ENCODE assay signal across 16 cellular contexts in the genomic region with DNA sequence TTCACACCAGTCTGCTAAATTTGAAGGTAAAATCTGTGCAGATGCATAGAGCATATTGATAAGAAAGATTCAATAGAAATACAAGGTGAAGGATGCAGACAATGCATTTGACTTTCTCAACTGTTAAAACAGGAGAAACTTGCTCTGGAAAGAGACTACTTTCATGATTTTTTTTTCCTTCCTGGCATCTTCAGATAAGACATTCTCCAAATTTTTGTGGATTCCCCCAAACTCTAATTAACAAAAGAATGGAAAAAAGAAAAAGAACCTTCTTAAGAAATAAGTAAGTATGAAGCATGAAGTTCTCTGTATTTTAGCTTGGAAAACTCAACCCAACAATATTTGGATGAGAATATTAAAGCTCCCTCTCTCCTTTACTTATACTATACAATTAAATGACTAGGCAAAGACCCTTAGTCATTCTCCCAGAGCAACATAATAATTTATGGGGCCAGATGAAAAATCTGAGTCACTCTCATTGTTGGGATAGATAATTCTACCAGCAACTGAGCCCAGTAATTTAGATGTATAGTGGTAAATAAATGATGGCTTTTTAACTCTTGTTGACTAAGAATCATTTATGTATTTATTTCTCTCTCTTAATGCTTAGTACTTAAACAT.
DNase-seq lines count a peak whose midpoint lies in the region; TF ChIP-seq lines count a peak whose summit lies in the region.
"Had no signal": no experiment of that assay in that cellular context is flagged by ENCODE, and none has a peak within 500 bp of the region (broad histone marks: within the 10 kb centered on the region; RNA-seq: fewer than 3 reads in every experiment).

No MANE protein-coding gene starts in this region.

- H3K79me2 ChIP-seq in SK-N-SH (ENCODE audit: insufficient read depth) (no peaks in the 10 kb centered on the region), smooth muscle cell (ENCODE audit: low read depth) (no peaks in the 10 kb centered on the region)

- H3K4me1 ChIP-seq in HEK293 (ENCODE audit: control insufficient read depth, insufficient read depth, low read length) = peaks cover 4% of the 10 kb centered on the region; the same call in 1 of the 2 replicates
- H3K4me1 ChIP-seq in SK-N-SH (ENCODE audit: control insufficient read depth in 1 of 2, insufficient read depth in 2 of 2, low read depth in 1 of 2, low read length in 1 of 2) = no peaks in the 10 kb centered on the region; a peak in 2 of 4 replicates
- peaks cover 10% of the 10 kb centered on the region for H3K4me1 ChIP-seq in smooth muscle cell (ENCODE audit: low read depth)
- H3K4me1 ChIP-seq: stomach had no signal

- no peaks in the 10 kb centered on the region for H3K9me2 ChIP-seq in SK-N-SH

- H3K27ac ChIP-seq in HEK293 (ENCODE audit: extremely low read depth, low read depth, low read length) (no peak overlapping the region), SK-N-SH (ENCODE audit: low read depth in 2 of 2, low read length in 1 of 2) (peak overlapping the region; percentile 39 to 69; a peak in 3 of 4 replicates), smooth muscle cell (ENCODE audit: low read depth) (peak overlapping the region; percentile 89)
- H3K27ac ChIP-seq: stomach had no signal

- peaks cover 20% of the 10 kb centered on the region for H3F3A ChIP-seq in SK-N-SH (replicated peaks; ENCODE audit: insufficient read depth)
- H3F3A ChIP-seq in smooth muscle cell (ENCODE audit: low read depth) = peaks cover 11% of the 10 kb centered on the region

- H4K20me1 ChIP-seq in SK-N-SH (ENCODE audit: insufficient read depth) (no peaks in the 10 kb centered on the region), smooth muscle cell (ENCODE audit: low read depth) (no peaks in the 10 kb centered on the region)

- H3K27me3 ChIP-seq in SK-N-SH (ENCODE audit: insufficient read depth) = no peaks in the 10 kb centered on the region
- no peaks in the 10 kb centered on the region for H3K27me3 ChIP-seq in smooth muscle cell (ENCODE audit: low read depth)
- H3K27me3 ChIP-seq: stomach had no signal

- no peak overlapping the region for H3K4me2 ChIP-seq in SK-N-SH
- H3K4me2 ChIP-seq in smooth muscle cell = peak overlapping the region; percentile 38

- no peak overlapping the region for H3K4me3 ChIP-seq in HEK293 (ENCODE audit: low read depth, low read length)
- no peak overlapping the region for H3K4me3 ChIP-seq in SK-N-SH (ENCODE audit: low read depth in 2 of 2, low read length in 1 of 2)
- no peak overlapping the region for H3K4me3 ChIP-seq in fibroblast of the aortic adventitia (ENCODE audit: low read depth, low read length)
- no peak overlapping the region for H3K4me3 ChIP-seq in smooth muscle cell
- H3K4me3 ChIP-seq: stomach had no signal

- no peak overlapping the region; the same call in 1 of the 2 replicates for H2AFZ ChIP-seq in SK-N-SH (ENCODE audit: low read depth)
- H2AFZ ChIP-seq in smooth muscle cell (ENCODE audit: low read depth) = no peak overlapping the region

- TF ChIP-seq RAD21 in SK-N-SH (IDR thresholded peaks at IDR 0.05; ENCODE audit: low read length) = no peak

- H3K36me3 ChIP-seq in HEK293 (ENCODE audit: control insufficient read depth in 2 of 2, insufficient read depth in 1 of 2, low read length in 2 of 2) = no peaks in the 10 kb centered on the region
- H3K36me3 ChIP-seq in SK-N-SH (replicated peaks in 1 of 2; ENCODE audit: control insufficient read depth in 1 of 2, insufficient read depth in 2 of 2, low read length in 1 of 2) = no peaks in the 10 kb centered on the region
- no peaks in the 10 kb centered on the region for H3K36me3 ChIP-seq in smooth muscle cell (ENCODE audit: low read depth)
- H3K36me3 ChIP-seq: stomach had no signal

- DNase-seq in SK-N-SH (no peak), fibroblast of the aortic adventitia (ENCODE audit: low read depth) (peak; percentile 77), smooth muscle cell (lab: John Stamatoyannopoulos, UW; ENCODE audit: unreplicated experiment) (no peak), NCI-H526 (lab: John Stamatoyannopoulos, UW) (no peak), iPS-NIHi7 (ENCODE audit: extremely low spot score) (no peak)
- DNase-seq in activated effector memory CD4-positive, alpha-beta T cell treated with anti-CD3 and anti-CD28 coated beads, Interleukin-2, amount 50 U/mL, for 16 hours = no peak
- DNase-seq: activated CD8-positive, alpha-beta memory T cell treated with anti-CD3 and anti-CD28 coated beads for 24 hours; activated effector memory CD4-positive, alpha-beta T cell treated with Interleukin-2 at 50 U/mL for 16 hours; DMS79 treated with DMSO at 0.1 percent for 48 hours; islet precursor cell; midbrain; NCI-H1092; NCI-H345; occipital lobe; stomach had no signal

- H3K9ac ChIP-seq in SK-N-SH (no peak overlapping the region), smooth muscle cell (ENCODE audit: low read depth) (peak overlapping the region; percentile 52)

- TF ChIP-seq CTCF in HEK293 (tag by site-specific recombination; IDR thresholded peaks at IDR 0.05) (no peak), SK-N-SH (IDR thresholded peaks at IDR 0.05) (no peak), fibroblast of the aortic adventitia (IDR thresholded peaks at IDR 0.05; ENCODE audit: insufficient read depth, low read length) (no peak), smooth muscle cell (IDR thresholded peaks at IDR 0.05; ENCODE audit: borderline replicate concordance, insufficient read depth, poor library complexity, severe bottlenecking) (no peak)

- H3K9me3 ChIP-seq in HEK293 (ENCODE audit: control insufficient read depth, insufficient read depth, low read depth, low read length) = no peaks in the 10 kb centered on the region
- H3K9me3 ChIP-seq in SK-N-SH = no peaks in the 10 kb centered on the region
- no peaks in the 10 kb centered on the region for H3K9me3 ChIP-seq in smooth muscle cell (replicated peaks; ENCODE audit: low read depth)
- H3K9me3 ChIP-seq: stomach had no signal

- POLR2A ChIA-PET in HEK293 (lab: Yijun Ruan, JAX) = no interaction called here
- POLR2A ChIA-PET in SK-N-SH (lab: Yijun Ruan, JAX) = no interaction called here

- TF ChIP-seq EP300 in SK-N-SH (IDR thresholded peaks at IDR 0.05; ENCODE audit: borderline replicate concordance in 1 of 2, low read depth in 1 of 2, low read length in 1 of 2) = peak in 1 of 2 experiments; percentile 61; a peak in 1 of 4 replicates

- CTCF ChIA-PET in HEK293 (lab: Yijun Ruan, JAX) = interaction anchor here (0.7 kb wide), 1 partner anchor 440 kb away, joined by 3 read pairs; no protein-coding TSS in a partner anchor
- CTCF ChIA-PET in SK-N-SH (lab: Yijun Ruan, JAX) = interaction anchor here (1.3 kb wide), 1 partner anchor 9 kb away, joined by 3 read pairs; no protein-coding TSS in a partner anchor

TF ChIP-seq in HEK293, 187 proteins besides CTCF, POLR2A, EP300 and RAD21 (continues in another document):
- TF ChIP-seq, protein P1, sequence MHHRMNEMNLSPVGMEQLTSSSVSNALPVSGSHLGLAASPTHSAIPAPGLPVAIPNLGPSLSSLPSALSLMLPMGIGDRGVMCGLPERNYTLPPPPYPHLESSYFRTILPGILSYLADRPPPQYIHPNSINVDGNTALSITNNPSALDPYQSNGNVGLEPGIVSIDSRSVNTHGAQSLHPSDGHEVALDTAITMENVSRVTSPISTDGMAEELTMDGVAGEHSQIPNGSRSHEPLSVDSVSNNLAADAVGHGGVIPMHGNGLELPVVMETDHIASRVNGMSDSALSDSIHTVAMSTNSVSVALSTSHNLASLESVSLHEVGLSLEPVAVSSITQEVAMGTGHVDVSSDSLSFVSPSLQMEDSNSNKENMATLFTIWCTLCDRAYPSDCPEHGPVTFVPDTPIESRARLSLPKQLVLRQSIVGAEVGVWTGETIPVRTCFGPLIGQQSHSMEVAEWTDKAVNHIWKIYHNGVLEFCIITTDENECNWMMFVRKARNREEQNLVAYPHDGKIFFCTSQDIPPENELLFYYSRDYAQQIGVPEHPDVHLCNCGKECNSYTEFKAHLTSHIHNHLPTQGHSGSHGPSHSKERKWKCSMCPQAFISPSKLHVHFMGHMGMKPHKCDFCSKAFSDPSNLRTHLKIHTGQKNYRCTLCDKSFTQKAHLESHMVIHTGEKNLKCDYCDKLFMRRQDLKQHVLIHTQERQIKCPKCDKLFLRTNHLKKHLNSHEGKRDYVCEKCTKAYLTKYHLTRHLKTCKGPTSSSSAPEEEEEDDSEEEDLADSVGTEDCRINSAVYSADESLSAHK (tag by site-specific recombination; IDR thresholded peaks at IDR 0.05) = no peak
- TF ChIP-seq ZNF169 (tag by site-specific recombination; IDR thresholded peaks at IDR 0.05) (no peak), PRDM1 (tag by site-specific recombination; IDR thresholded peaks at IDR 0.05) (no peak)

TF ChIP-seq in SK-N-SH, 30 proteins besides CTCF, POLR2A, EP300 and RAD21 (continues in another document):
- TF ChIP-seq RFX5 (IDR thresholded peaks at IDR 0.05; ENCODE audit: low read length) = no peak
- TF ChIP-seq CHD2 (IDR thresholded peaks at IDR 0.05; ENCODE audit: low read length, partially characterized antibody) = no peak
- TF ChIP-seq USF1 (IDR thresholded peaks at IDR 0.05; ENCODE audit: borderline replicate concordance, low read depth) = no peak
- TF ChIP-seq MEF2A (IDR thresholded peaks at IDR 0.05; ENCODE audit: borderline replicate concordance, low read depth) = no peak
- TF ChIP-seq POLR2AphosphoS5 (IDR thresholded peaks at IDR 0.05; ENCODE audit: low read depth, low read length) = no peak
- no peak for TF ChIP-seq YY1 (IDR thresholded peaks at IDR 0.05; ENCODE audit: low read depth)
- no peak for TF ChIP-seq MXI1 (IDR thresholded peaks at IDR 0.05; ENCODE audit: low read depth, low read length)
- no peak for TF ChIP-seq NRF1 (IDR thresholded peaks at IDR 0.05; ENCODE audit: low read depth, low read length)
- TF ChIP-seq, protein P2, sequence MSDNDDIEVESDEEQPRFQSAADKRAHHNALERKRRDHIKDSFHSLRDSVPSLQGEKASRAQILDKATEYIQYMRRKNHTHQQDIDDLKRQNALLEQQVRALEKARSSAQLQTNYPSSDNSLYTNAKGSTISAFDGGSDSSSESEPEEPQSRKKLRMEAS (IDR thresholded peaks at IDR 0.05; ENCODE audit: low read depth) = 0 out of 2 replicates have a peak, but pooled peaks have one; percentile 8
- peak; percentile 68 for TF ChIP-seq TCF12 (IDR thresholded peaks at IDR 0.05)

Comparison
In these comparisons a context has a peak if more than half of its experiments do, and no peak if none do; other contexts are left out.
1. Of the 4 proteins assayed by ChIP-seq in both HEK293 and SK-N-SH: peak only in HEK293: none; only in SK-N-SH: PBX3; in both: none; in neither: 3.